10 cellular contexts compared by ENCODE assay signal in the genomic region with DNA sequence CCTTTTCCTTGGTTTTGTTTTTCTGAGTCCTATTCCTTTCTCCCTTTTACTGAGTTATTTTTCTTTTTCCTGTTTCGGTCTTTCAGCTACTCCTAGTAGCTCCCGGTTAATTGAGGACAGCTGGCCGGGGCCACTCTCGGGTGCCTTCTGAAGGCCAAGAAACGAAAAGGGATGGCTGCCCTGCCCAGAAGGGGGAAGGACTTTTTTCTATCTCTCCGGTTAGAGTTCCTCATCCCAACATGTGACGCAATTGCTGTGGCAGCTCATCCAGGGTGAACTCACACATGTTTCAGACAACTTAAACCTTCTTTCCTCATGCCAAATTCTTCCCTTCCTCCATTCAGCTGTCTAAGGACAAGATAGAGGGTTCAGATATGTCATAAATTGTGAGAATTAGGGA.
DNase-seq lines count a peak whose midpoint lies in the region; ATAC-seq, FAIRE-seq and TF ChIP-seq lines count a peak whose summit lies in the region.
"Had no signal": no experiment of that assay in that cellular context is flagged by ENCODE, and none has a peak within 500 bp of the region (broad histone marks: within the 10 kb centered on the region; RNA-seq: fewer than 3 reads in every experiment).

No MANE protein-coding gene starts in this region.

- H3K27ac Mint-ChIP-seq in effector memory CD8-positive, alpha-beta T cell, result no peak overlapping the region

- intact Hi-C loops in kidney (cut with DNase I), result no loop called here

- no peak for FAIRE-seq in kidney (lab: Jason Lieb, UNC)

- H3K36me3 Mint-ChIP-seq in effector memory CD8-positive, alpha-beta T cell (ENCODE audit: insufficient read depth), result no peaks in the 10 kb centered on the region

- no peaks in the 10 kb centered on the region for H3K36me3 ChIP-seq in kidney (ENCODE audit: control insufficient read depth in 1 of 2, insufficient read depth in 2 of 2, low read length in 2 of 2)
- no peaks in the 10 kb centered on the region for H3K36me3 ChIP-seq in subcutaneous abdominal adipose tissue (ENCODE audit: control insufficient read depth in 5 of 5, insufficient read depth in 5 of 5, low read length in 5 of 5)

- DNase-seq in HFF-Myc (ENCODE audit: extremely low read depth, low read depth) (peak; percentile 78), dedifferentiated amniotic fluid mesenchymal stem cell (ENCODE audit: extremely low spot score) (peak; percentile 87), kidney (peak; percentile 93), NCI-H446 treated with DMSO at 0.1 percent for 48 hours (lab: John Stamatoyannopoulos, UW) (no peak), inferior parietal cortex (ENCODE audit: extremely low spot score) (no peak)
- DNase-seq in effector memory CD8-positive, alpha-beta T cell, result no peak
- DNase-seq: activated T-cell treated with anti-CD3 and anti-CD28 coated beads, Interleukin-2, amount 50 U/mL, for 1 hour; NCI-H2227 treated with DMSO at 0.1 percent for 48 hours had no signal

- H3K27me3 ChIP-seq in subcutaneous abdominal adipose tissue (ENCODE audit: control insufficient read depth in 5 of 5, insufficient read depth in 4 of 5, low read length in 5 of 5), result no peaks in the 10 kb centered on the region

- no peaks in the 10 kb centered on the region for H3K4me1 Mint-ChIP-seq in effector memory CD8-positive, alpha-beta T cell (ENCODE audit: low read depth in 2 of 2)

- H3K4me3 Mint-ChIP-seq in effector memory CD8-positive, alpha-beta T cell, result no peak overlapping the region

- H3K27ac ChIP-seq in kidney (ENCODE audit: low read depth in 2 of 2, low read length in 2 of 2), result no peak overlapping the region
- peak overlapping the region; percentile 66 for H3K27ac ChIP-seq in subcutaneous abdominal adipose tissue (ENCODE audit: low read depth, low read length)

- H3K9me3 ChIP-seq in kidney (ENCODE audit: control insufficient read depth in 1 of 2, low read length in 2 of 2) (no peaks in the 10 kb centered on the region), subcutaneous abdominal adipose tissue (ENCODE audit: control insufficient read depth in 5 of 5, low read length in 5 of 5) (no peaks in the 10 kb centered on the region)

- peaks cover 21 to 41% of the 10 kb centered on the region in 2 donors for H3K27me3 Mint-ChIP-seq in effector memory CD8-positive, alpha-beta T cell

- H3K4me1 ChIP-seq in kidney (ENCODE audit: control insufficient read depth in 1 of 2, insufficient read depth in 1 of 2, low read depth in 1 of 2, low read length in 2 of 2), result peaks cover 0 to 9% of the 10 kb centered on the region in 2 donors
- H3K4me1 ChIP-seq in subcutaneous abdominal adipose tissue (ENCODE audit: control insufficient read depth in 5 of 5, insufficient read depth in 5 of 5, low read length in 5 of 5), result peaks cover 0 to 16% (median 11%) of the 10 kb centered on the region in 5 donors

- no peak overlapping the region for H3K4me3 ChIP-seq in HFF-Myc (replicated peaks; ENCODE audit: low read depth, low read length)
- H3K4me3 ChIP-seq in kidney (ENCODE audit: low read length in 2 of 2), result no peak overlapping the region
- no peak overlapping the region for H3K4me3 ChIP-seq in subcutaneous abdominal adipose tissue (ENCODE audit: low read depth in 1 of 5, low read length in 5 of 5)

- H3K9ac ChIP-seq in kidney (ENCODE audit: low read length in 2 of 2) (no peak overlapping the region), subcutaneous abdominal adipose tissue (ENCODE audit: low read length in 5 of 5) (no peak overlapping the region)

- ATAC-seq in effector memory CD8-positive, alpha-beta T cell (replicated peaks), result no peak
- no peak for ATAC-seq in HG02870 (IDR thresholded peaks at IDR 0.05; ENCODE audit: unreplicated experiment)

- TF ChIP-seq CTCF in HFF-Myc (IDR thresholded peaks at IDR 0.05; ENCODE audit: low read depth, low read length, missing control alignments) (no peak), kidney (IDR thresholded peaks at IDR 0.05; ENCODE audit: borderline replicate concordance, extremely low read depth, insufficient read depth) (no peak)

- no peaks in the 10 kb centered on the region for H3K9me3 Mint-ChIP-seq in effector memory CD8-positive, alpha-beta T cell

Comparison
In these comparisons a context has a peak if more than half of its experiments do, and no peak if none do; other contexts are left out.
1. DNase-seq: peak in HFF-Myc (single experiment), dedifferentiated amniotic fluid mesenchymal stem cell (single experiment) and kidney (single experiment); none in NCI-H446 treated with DMSO at 0.1 percent for 48 hours (single experiment), effector memory CD8-positive, alpha-beta T cell (0 of 3) and inferior parietal cortex (single experiment).